Comparison of ENCODE assay signal across 8 cellular contexts in genomic region chr12:57864811-57865751, GRCh38. TPM values are rescaled to one million over a fixed set of nuclear protein-coding genes. Genes with fewer than 3 reads are reported as not detected.
DNase-seq lines count a peak whose midpoint lies in the region; ATAC-seq and TF ChIP-seq lines count a peak whose summit lies in the region.

No MANE protein-coding gene starts in this region.

- H3K4me1 Mint-ChIP-seq in T-helper 1 cell treated with Interleukin-12 subunit alpha and Interleukin-12 subunit beta and Interleukin-4 antibody, amounts not matched to agents 30 μg/mL and 1 μg/mL, for 36 hours (ENCODE audit: low read depth) = peaks cover 5% of the 10 kb centered on the region

- H3K4me3 ChIP-seq in astrocyte of the cerebellum (ENCODE audit: low read depth, low read length) = peak overlapping the region; percentile 28

- H3K27ac Mint-ChIP-seq in T-helper 1 cell treated with Interleukin-12 subunit alpha and Interleukin-12 subunit beta and Interleukin-4 antibody, amounts not matched to agents 30 μg/mL and 1 μg/mL, for 36 hours = peak overlapping the region; percentile 78

- in situ Hi-C loops in astrocyte of the cerebellum (cut with HindIII; ENCODE audit: low sequenced_read_pairs) = no loop called here

- H3K36me3 Mint-ChIP-seq in T-helper 1 cell treated with Interleukin-12 subunit alpha and Interleukin-12 subunit beta and Interleukin-4 antibody, amounts not matched to agents 30 μg/mL and 1 μg/mL, for 36 hours (ENCODE audit: low read depth) = no peaks in the 10 kb centered on the region

- DNase-seq in AG08396 (ENCODE audit: low spot score) = peak; percentile 96
- peak; percentile 28 for DNase-seq in astrocyte of the cerebellum (ENCODE audit: low read depth)
- peak; percentile 93 for DNase-seq in hepatic stellate cell (ENCODE audit: low spot score)
- DNase-seq in sciatic nerve (ENCODE audit: low spot score) = peak; percentile 89
- DNase-seq in NCI-H187 (lab: John Stamatoyannopoulos, UW) = no peak

- ATAC-seq in GM19035 (IDR thresholded peaks at IDR 0.05; ENCODE audit: unreplicated experiment) = peak; percentile 65
- ATAC-seq in HG03432 (IDR thresholded peaks at IDR 0.05; ENCODE audit: unreplicated experiment) = peak; percentile 79
- peak; percentile 87 for ATAC-seq in sciatic nerve

- no peaks in the 10 kb centered on the region for H3K9me3 Mint-ChIP-seq in T-helper 1 cell treated with Interleukin-12 subunit alpha and Interleukin-12 subunit beta and Interleukin-4 antibody, amounts not matched to agents 30 μg/mL and 1 μg/mL, for 36 hours

- peak overlapping the region; percentile 79 for H3K4me3 Mint-ChIP-seq in T-helper 1 cell treated with Interleukin-12 subunit alpha and Interleukin-12 subunit beta and Interleukin-4 antibody, amounts not matched to agents 30 μg/mL and 1 μg/mL, for 36 hours

- no peak for TF ChIP-seq CTCF in astrocyte of the cerebellum (IDR thresholded peaks at IDR 0.05; ENCODE audit: low read depth, low read length, missing control alignments)

- intact Hi-C loops in sciatic nerve (cut with DNase I) = no loop called here

- H3K27me3 Mint-ChIP-seq in T-helper 1 cell treated with Interleukin-12 subunit alpha and Interleukin-12 subunit beta and Interleukin-4 antibody, amounts not matched to agents 30 μg/mL and 1 μg/mL, for 36 hours (ENCODE audit: low read depth) = peaks cover 4% of the 10 kb centered on the region

RNA-seq across cellular contexts. Expression of gene CTDSP2, which starts 18.6 kb away (rescaled TPM):
- 202 TPM for total RNA-seq in sciatic nerve

RNA-seq across cellular contexts. Expression of gene AVIL, which starts 46.5 kb away (rescaled TPM):
- 7.3 TPM for total RNA-seq in sciatic nerve

Comparison
In these comparisons a context has a peak if more than half of its experiments do, and no peak if none do; other contexts are left out.
1. DNase-seq: peak in AG08396 (single experiment), astrocyte of the cerebellum (single experiment), hepatic stellate cell (single experiment) and sciatic nerve (single experiment); none in NCI-H187 (0 of 2).
2. Peak in every context shown above with its lines, with median percentiles within 50 percentile points of each other: ATAC-seq.